8 cellular contexts compared by ENCODE assay signal in genomic region chr3:189967254-189967865, GRCh38.
A peak's percentile ranks its signal among the peaks of the same experiment; 100 is the strongest.
DNase-seq lines count a peak whose midpoint lies in the region; ATAC-seq and TF ChIP-seq lines count a peak whose summit lies in the region.

No MANE protein-coding gene starts in this region.

- H3K9me3 ChIP-seq in body of pancreas (no peaks in the 10 kb centered on the region), aorta (ENCODE audit: control insufficient read depth, low read length) (no peaks in the 10 kb centered on the region)

- no peaks in the 10 kb centered on the region for H3K36me3 ChIP-seq in body of pancreas (replicated peaks in 1 of 2; ENCODE audit: insufficient read depth in 1 of 2, low read depth in 2 of 2)
- H3K36me3 ChIP-seq in aorta (ENCODE audit: control insufficient read depth in 1 of 2, insufficient read depth in 2 of 2, low read length in 1 of 2) = no peaks in the 10 kb centered on the region

- H3K27me3 ChIP-seq in body of pancreas (no peaks in the 10 kb centered on the region), aorta (ENCODE audit: control insufficient read depth in 1 of 2, insufficient read depth in 2 of 2, low read length in 1 of 2) (no peaks in the 10 kb centered on the region)

- WGBS in body of pancreas, 2 donors = 19 to 23% methylated on average over 5 of the region's 5 CpGs
- WGBS in aorta, 2 donors = 27 to 31% methylated on average over 5 of the region's 5 CpGs

- TF ChIP-seq POLR2A in body of pancreas (IDR thresholded peaks at IDR 0.05) = no peak

- ATAC-seq in GM19035 (IDR thresholded peaks at IDR 0.05; ENCODE audit: unreplicated experiment) (peak; percentile 79), HG03175 (IDR thresholded peaks at IDR 0.05; ENCODE audit: unreplicated experiment) (peak; percentile 82), body of pancreas (peak; percentile 59), aorta (ENCODE audit: low FRiP score) (peak; percentile 64)

- H3K4me3 ChIP-seq in body of pancreas (no peak overlapping the region), aorta (ENCODE audit: low read length in 2 of 2) (no peak overlapping the region)

- intact Hi-C loops in body of pancreas (cut with DNase I) = loop anchor here (5.0 kb wide), 1 partner anchor 235 kb away; no protein-coding TSS in a partner anchor
- intact Hi-C loops in aorta (cut with DNase I) = loop anchor here (2.0 to 10.0 kb wide), 4 partner anchors 45 to 457 kb away; partner anchors contain the start of gene P3H2 (in 2 of the 2)
- intact Hi-C loops in posterior vena cava (cut with DNase I) = loop anchor here (5.0 to 10.0 kb wide), 2 partner anchors 157 to 235 kb away; partner anchors contain the start of gene P3H2 (in 1 of the 2)

- H3K4me1 ChIP-seq in body of pancreas = no peaks in the 10 kb centered on the region
- H3K4me1 ChIP-seq in aorta (ENCODE audit: control insufficient read depth in 1 of 2, insufficient read depth in 2 of 2, low read length in 2 of 2) = no peaks in the 10 kb centered on the region

- H3K27ac ChIP-seq in body of pancreas (no peak overlapping the region), aorta (ENCODE audit: low read depth in 1 of 2, low read length in 2 of 2) (no peak overlapping the region)

- TF ChIP-seq CTCF in body of pancreas (IDR thresholded peaks at IDR 0.05) = peak; percentile 47 to 91 (median 83)

- DNase-seq in DMS114 treated with DMSO at 0.1 percent for 48 hours (lab: John Stamatoyannopoulos, UW; ENCODE audit: unreplicated experiment) (peak; percentile 56), NCI-H748 (lab: John Stamatoyannopoulos, UW; ENCODE audit: unreplicated experiment) (peak; percentile 46), body of pancreas (peak in 2 of 4 donors; percentile 20 to 33), left kidney (ENCODE audit: low read depth, low spot score) (peak; percentile 80), aorta (no peak), posterior vena cava (ENCODE audit: low spot score) (no peak)

Comparison
In these comparisons a context has a peak if more than half of its experiments do, and no peak if none do; other contexts are left out.
1. DNase-seq: peak in DMS114 treated with DMSO at 0.1 percent for 48 hours (single experiment), NCI-H748 (single experiment) and left kidney (single experiment); none in aorta (0 of 2) and posterior vena cava (single experiment).
2. Peak in every context shown above with its lines, with median percentiles within 50 percentile points of each other: ATAC-seq.